Comparison of ENCODE assay signal across 14 cellular contexts in genomic region chr10:112210672-112211071, GRCh38. TPM values are rescaled to one million over a fixed set of nuclear protein-coding genes. Genes with fewer than 3 reads are reported as not detected.
DNase-seq lines count a peak whose midpoint lies in the region; TF ChIP-seq lines count a peak whose summit lies in the region.
"Had no signal": no experiment of that assay in that cellular context is flagged by ENCODE, and none has a peak within 500 bp of the region (broad histone marks: within the 10 kb centered on the region; RNA-seq: fewer than 3 reads in every experiment).

No MANE protein-coding gene starts in this region.

- H3K14ac ChIP-seq in neuronal stem cell (ENCODE audit: low read length), result no peak overlapping the region

- H3K4me1 ChIP-seq in adipocyte (ENCODE audit: control insufficient read depth, insufficient read depth, low read length) (peaks cover 38% of the 10 kb centered on the region), thyroid gland (peaks cover 23 to 43% of the 10 kb centered on the region in 2 donors), neuronal stem cell (ENCODE audit: control insufficient read depth in 2 of 2, insufficient read depth in 1 of 2, low read depth in 1 of 2, low read length in 2 of 2) (peaks cover 8 to 16% of the 10 kb centered on the region in 2 donors)

- no peak overlapping the region for H3K4me2 ChIP-seq in neuronal stem cell (ENCODE audit: insufficient read depth, low read length, poor library complexity, severe bottlenecking)

- no peak overlapping the region for H3K18ac ChIP-seq in neuronal stem cell (ENCODE audit: low read length)

- no peak for DNase-seq in adipocyte (ENCODE audit: low read depth)
- DNase-seq in islet precursor cell, result peak; percentile 69
- peak; percentile 21 for DNase-seq in midbrain (lab: John Stamatoyannopoulos, UW)
- peak; percentile 57 to 66 for DNase-seq in thyroid gland
- DNase-seq in activated T-cell treated with anti-CD3 and anti-CD28 coated beads, Interleukin-2, amount 50 U/mL, for 1 hour, result no peak
- no peak for DNase-seq in neuronal stem cell (ENCODE audit: low spot score)
- DNase-seq in NCI-H774 (lab: John Stamatoyannopoulos, UW), result no peak
- DNase-seq: BE2C; CD4-positive, alpha-beta memory T cell; DMS79 treated with DMSO at 0.1 percent for 48 hours; EL; GOT3; H9 had no signal

- H2AK5ac ChIP-seq in neuronal stem cell (ENCODE audit: low read depth, low read length), result no peak overlapping the region

- H3K36me3 ChIP-seq in adipocyte (ENCODE audit: control insufficient read depth, insufficient read depth, low read length, severe bottlenecking) (peaks cover 26% of the 10 kb centered on the region), thyroid gland (no peaks in the 10 kb centered on the region), neuronal stem cell (replicated peaks in 1 of 2; ENCODE audit: control insufficient read depth in 2 of 2, insufficient read depth in 2 of 2, low read length in 2 of 2) (no peaks in the 10 kb centered on the region)

- H2BK12ac ChIP-seq in neuronal stem cell (ENCODE audit: low read length), result no peak overlapping the region

- no peak overlapping the region for H2AFZ ChIP-seq in neuronal stem cell (ENCODE audit: low read length)

- no peak for TF ChIP-seq CTCF in thyroid gland (IDR thresholded peaks at IDR 0.05)

- H3K9me3 ChIP-seq in adipocyte (ENCODE audit: control insufficient read depth, low read length) (no peaks in the 10 kb centered on the region), thyroid gland (no peaks in the 10 kb centered on the region), neuronal stem cell (replicated peaks in 1 of 2; ENCODE audit: control insufficient read depth in 2 of 2, insufficient read depth in 1 of 2, low read depth in 1 of 2, low read length in 2 of 2) (no peaks in the 10 kb centered on the region)
- H3K9me3 ChIP-seq: BE2C had no signal

- no peak overlapping the region for H2BK120ac ChIP-seq in neuronal stem cell (ENCODE audit: low read depth, low read length)

- no peaks in the 10 kb centered on the region for H3K27me3 ChIP-seq in adipocyte (replicated peaks; ENCODE audit: control insufficient read depth, insufficient read depth, low read length)
- H3K27me3 ChIP-seq in thyroid gland, result no peaks in the 10 kb centered on the region
- H3K27me3 ChIP-seq in neuronal stem cell (ENCODE audit: control insufficient read depth in 3 of 3, insufficient read depth in 3 of 3, low read depth in 1 of 3, low read length in 3 of 3), result peaks cover 0 to 3% (median 0%) of the 10 kb centered on the region in 3 experiments
- H3K27me3 ChIP-seq: BE2C had no signal

- no peak overlapping the region for H2BK5ac ChIP-seq in neuronal stem cell (ENCODE audit: low read length)

- H3K4ac ChIP-seq in neuronal stem cell (ENCODE audit: low read length), result no peak overlapping the region

- no peak overlapping the region for H3K23ac ChIP-seq in neuronal stem cell (ENCODE audit: low read depth, low read length, poor library complexity)

- H4K8ac ChIP-seq in neuronal stem cell (ENCODE audit: low read depth, low read length), result no peak overlapping the region

- H2BK15ac ChIP-seq in neuronal stem cell (ENCODE audit: low read length), result no peak overlapping the region

- WGBS in thyroid gland, 2 donors, result 65 to 89% methylated on average over 4 of the region's 4 CpGs
- WGBS in neuronal stem cell (ENCODE audit: extremely low coverage in 2 of 2, insufficient read length in 2 of 2, insufficient replicate concordance in 1 of 2), 2 donors, result no CpG with 5 or more reads among the region's 4 CpGs

- no peak for TF ChIP-seq POLR2A in thyroid gland (IDR thresholded peaks at IDR 0.05)

- H3K4me3 ChIP-seq in adipocyte (ENCODE audit: low read length) (peak overlapping the region; percentile 75), thyroid gland (replicated peaks in 1 of 3) (no peak overlapping the region), neuronal stem cell (ENCODE audit: low read length in 2 of 2) (no peak overlapping the region)

- no peak overlapping the region for H4K91ac ChIP-seq in neuronal stem cell (ENCODE audit: low read depth, low read length, poor library complexity)

- H3K9ac ChIP-seq in adipocyte (ENCODE audit: low read length) (peak overlapping the region; percentile 89), neuronal stem cell (ENCODE audit: low read depth, low read length, poor library complexity) (no peak overlapping the region)

- no peaks in the 10 kb centered on the region for H3K79me1 ChIP-seq in neuronal stem cell (ENCODE audit: low read depth, low read length)

- intact Hi-C loops in thyroid gland (cut with DNase I), result no loop called here

- H3K27ac ChIP-seq in thyroid gland (no peak overlapping the region), neuronal stem cell (replicated peaks; ENCODE audit: low read length) (no peak overlapping the region)
- H3K27ac ChIP-seq: C4-2B had no signal

RNA-seq across cellular contexts. Expression of gene GPAM, which starts 27.1 kb away (rescaled TPM):
- total RNA-seq in thyroid gland, result 10 to 100 TPM; 29.2 to 58.0 (median 40.8) TPM
- 5.9 TPM for polyA plus RNA-seq in neuronal stem cell (2013, experiment 1 of 2)
- polyA plus RNA-seq in neuronal stem cell (2013, experiment 2 of 2), result 6.1 TPM

Comparison
In these comparisons a context has a peak if more than half of its experiments do, and no peak if none do; other contexts are left out.
1. DNase-seq: peak in islet precursor cell (single experiment), midbrain (single experiment) and thyroid gland (2 of 2); none in adipocyte (single experiment), activated T-cell treated with anti-CD3 and anti-CD28 coated beads, Interleukin-2, amount 50 U/mL, for 1 hour (single experiment), neuronal stem cell (single experiment) and NCI-H774 (single experiment).